Comparison of ENCODE assay signal across 8 cellular contexts in genomic region chr12:127293507-127294310, GRCh38.
A peak's percentile ranks its signal among the peaks of the same experiment; 100 is the strongest.
DNase-seq lines count a peak whose midpoint lies in the region; ATAC-seq and TF ChIP-seq lines count a peak whose summit lies in the region.

No MANE protein-coding gene starts in this region.

- peak; percentile 63 for DNase-seq in GM23338 (ENCODE audit: low spot score)
- peak; percentile 39 for DNase-seq in NCI-H526 treated with DMSO at 0.1 percent for 48 hours (lab: John Stamatoyannopoulos, UW)
- DNase-seq in activated CD8-positive, alpha-beta memory T cell treated with anti-CD3 and anti-CD28 coated beads, Interleukin-2, amount 50 U/mL, for 48 hours, result peak; percentile 75
- peak; percentile 66 for DNase-seq in fibroblast of the aortic adventitia (ENCODE audit: low read depth)
- peak; percentile 69 for DNase-seq in neural crest cell (ENCODE audit: low read depth, low spot score)
- DNase-seq in NCI-H128 (lab: John Stamatoyannopoulos, UW; ENCODE audit: unreplicated experiment), result no peak

- no peaks in the 10 kb centered on the region for H3K79me2 ChIP-seq in GM23338 (replicated peaks; ENCODE audit: insufficient read depth)

- H3K4me3 ChIP-seq in GM23338, result no peak overlapping the region
- H3K4me3 ChIP-seq in fibroblast of the aortic adventitia (ENCODE audit: low read depth, low read length), result no peak overlapping the region

- no peaks in the 10 kb centered on the region for H3K9me2 ChIP-seq in GM23338 (ENCODE audit: insufficient read depth)

- no peak for ATAC-seq in GM23338
- ATAC-seq in HG03025 (IDR thresholded peaks at IDR 0.05; ENCODE audit: low FRiP score, unreplicated experiment), result no peak

- H3K36me3 ChIP-seq in GM23338 (ENCODE audit: insufficient read depth), result no peaks in the 10 kb centered on the region

- H3K9me3 Mint-ChIP-seq in GM23338 (peaks cover 95% of the 10 kb centered on the region), neural crest cell (peaks cover 2% of the 10 kb centered on the region)

- H3K4me1 Mint-ChIP-seq in GM23338 (no peaks in the 10 kb centered on the region), neural crest cell (no peaks in the 10 kb centered on the region)

- no peak overlapping the region for H2AFZ ChIP-seq in GM23338

- TF ChIP-seq CTCF in C4-2B (conservative IDR thresholded peaks at IDR 0.05), result peak; percentile 88
- peak; percentile 59 to 86 for TF ChIP-seq CTCF in GM23338 (conservative IDR thresholded peaks at IDR 0.05; ENCODE audit: low read depth in 2 of 2)
- peak; percentile 90 for TF ChIP-seq CTCF in fibroblast of the aortic adventitia (IDR thresholded peaks at IDR 0.05; ENCODE audit: insufficient read depth, low read length)
- TF ChIP-seq CTCF in neural crest cell (conservative IDR thresholded peaks at IDR 0.05), result peak; percentile 80

- H3K27me3 Mint-ChIP-seq in GM23338 (ENCODE audit: insufficient read depth, low read depth, poor library complexity), result peaks cover 6% of the 10 kb centered on the region
- no peaks in the 10 kb centered on the region for H3K27me3 Mint-ChIP-seq in neural crest cell (ENCODE audit: low read depth)

- H3K4me1 ChIP-seq in GM23338 (ENCODE audit: insufficient read depth), result no peaks in the 10 kb centered on the region

- H3F3A ChIP-seq in GM23338 (replicated peaks; ENCODE audit: low read depth), result no peaks in the 10 kb centered on the region

- H3K4me3 Mint-ChIP-seq in GM23338, result no peak overlapping the region
- H3K4me3 Mint-ChIP-seq in neural crest cell, result no peak overlapping the region

- H3K27me3 ChIP-seq in GM23338 (ENCODE audit: insufficient read depth), result no peaks in the 10 kb centered on the region

- no peak overlapping the region for H3K27ac Mint-ChIP-seq in GM23338
- H3K27ac Mint-ChIP-seq in neural crest cell (ENCODE audit: unreplicated experiment), result no peak overlapping the region

- H4K20me1 ChIP-seq in GM23338 (replicated peaks; ENCODE audit: insufficient read depth), result no peaks in the 10 kb centered on the region

- H3K27ac ChIP-seq in C4-2B, result no peak overlapping the region
- H3K27ac ChIP-seq in GM23338 (ENCODE audit: low read depth), result no peak overlapping the region

- H3K36me3 Mint-ChIP-seq in GM23338 (ENCODE audit: low read depth) (peaks cover 47% of the 10 kb centered on the region), neural crest cell (ENCODE audit: low read depth) (no peaks in the 10 kb centered on the region)

- H3K4me2 ChIP-seq in GM23338, result no peak overlapping the region

TF ChIP-seq in GM23338, 12 proteins besides CTCF, POLR2A, EP300 and RAD21 (continues in another document):
- no peak for TF ChIP-seq JUNB (IDR thresholded peaks at IDR 0.05; ENCODE audit: unreplicated experiment)
- no peak for TF ChIP-seq NANOG (IDR thresholded peaks at IDR 0.05; ENCODE audit: borderline replicate concordance)
- TF ChIP-seq ZNF462 (CRISPR knock-in tag; IDR thresholded peaks at IDR 0.05), result no peak
- no peak for TF ChIP-seq EZH2phosphoT487 (IDR thresholded peaks at IDR 0.05; ENCODE audit: unreplicated experiment)
- no peak for TF ChIP-seq ZNF331 (CRISPR knock-in tag; IDR thresholded peaks at IDR 0.05; ENCODE audit: low read depth)
- TF ChIP-seq, protein P1, sequence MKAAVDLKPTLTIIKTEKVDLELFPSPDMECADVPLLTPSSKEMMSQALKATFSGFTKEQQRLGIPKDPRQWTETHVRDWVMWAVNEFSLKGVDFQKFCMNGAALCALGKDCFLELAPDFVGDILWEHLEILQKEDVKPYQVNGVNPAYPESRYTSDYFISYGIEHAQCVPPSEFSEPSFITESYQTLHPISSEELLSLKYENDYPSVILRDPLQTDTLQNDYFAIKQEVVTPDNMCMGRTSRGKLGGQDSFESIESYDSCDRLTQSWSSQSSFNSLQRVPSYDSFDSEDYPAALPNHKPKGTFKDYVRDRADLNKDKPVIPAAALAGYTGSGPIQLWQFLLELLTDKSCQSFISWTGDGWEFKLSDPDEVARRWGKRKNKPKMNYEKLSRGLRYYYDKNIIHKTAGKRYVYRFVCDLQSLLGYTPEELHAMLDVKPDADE (IDR thresholded peaks at IDR 0.05), result no peak
- TF ChIP-seq CREB1 (CRISPR knock-in tag; IDR thresholded peaks at IDR 0.05; ENCODE audit: low read depth), result no peak
- TF ChIP-seq, protein P2, sequence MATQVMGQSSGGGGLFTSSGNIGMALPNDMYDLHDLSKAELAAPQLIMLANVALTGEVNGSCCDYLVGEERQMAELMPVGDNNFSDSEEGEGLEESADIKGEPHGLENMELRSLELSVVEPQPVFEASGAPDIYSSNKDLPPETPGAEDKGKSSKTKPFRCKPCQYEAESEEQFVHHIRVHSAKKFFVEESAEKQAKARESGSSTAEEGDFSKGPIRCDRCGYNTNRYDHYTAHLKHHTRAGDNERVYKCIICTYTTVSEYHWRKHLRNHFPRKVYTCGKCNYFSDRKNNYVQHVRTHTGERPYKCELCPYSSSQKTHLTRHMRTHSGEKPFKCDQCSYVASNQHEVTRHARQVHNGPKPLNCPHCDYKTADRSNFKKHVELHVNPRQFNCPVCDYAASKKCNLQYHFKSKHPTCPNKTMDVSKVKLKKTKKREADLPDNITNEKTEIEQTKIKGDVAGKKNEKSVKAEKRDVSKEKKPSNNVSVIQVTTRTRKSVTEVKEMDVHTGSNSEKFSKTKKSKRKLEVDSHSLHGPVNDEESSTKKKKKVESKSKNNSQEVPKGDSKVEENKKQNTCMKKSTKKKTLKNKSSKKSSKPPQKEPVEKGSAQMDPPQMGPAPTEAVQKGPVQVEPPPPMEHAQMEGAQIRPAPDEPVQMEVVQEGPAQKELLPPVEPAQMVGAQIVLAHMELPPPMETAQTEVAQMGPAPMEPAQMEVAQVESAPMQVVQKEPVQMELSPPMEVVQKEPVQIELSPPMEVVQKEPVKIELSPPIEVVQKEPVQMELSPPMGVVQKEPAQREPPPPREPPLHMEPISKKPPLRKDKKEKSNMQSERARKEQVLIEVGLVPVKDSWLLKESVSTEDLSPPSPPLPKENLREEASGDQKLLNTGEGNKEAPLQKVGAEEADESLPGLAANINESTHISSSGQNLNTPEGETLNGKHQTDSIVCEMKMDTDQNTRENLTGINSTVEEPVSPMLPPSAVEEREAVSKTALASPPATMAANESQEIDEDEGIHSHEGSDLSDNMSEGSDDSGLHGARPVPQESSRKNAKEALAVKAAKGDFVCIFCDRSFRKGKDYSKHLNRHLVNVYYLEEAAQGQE (IDR thresholded peaks at IDR 0.05; ENCODE audit: unreplicated experiment), result no peak
- TF ChIP-seq POLR2AphosphoS5 (IDR thresholded peaks at IDR 0.05; ENCODE audit: low read depth), result no peak
- no peak for TF ChIP-seq STAT1 (IDR thresholded peaks at IDR 0.05; ENCODE audit: unreplicated experiment)
- TF ChIP-seq ZNF114 (CRISPR knock-in tag; IDR thresholded peaks at IDR 0.05), result no peak
